Comparison of ENCODE assay signal across 10 cellular contexts in genomic region chr10:71396714-71397339, GRCh38. TPM values are rescaled to one million over a fixed set of nuclear protein-coding genes. Genes with fewer than 3 reads are reported as not detected.
DNase-seq lines count a peak whose midpoint lies in the region; ATAC-seq and TF ChIP-seq lines count a peak whose summit lies in the region.
"Had no signal": no experiment of that assay in that cellular context is flagged by ENCODE, and none has a peak within 500 bp of the region (broad histone marks: within the 10 kb centered on the region; RNA-seq: fewer than 3 reads in every experiment).

Gene CDH23, plus strand, starts transcription at chr10:71396920. Its CDS starts 42,912 bp downstream, at chr10:71439832.

- H3K4me2 ChIP-seq in hepatocyte, result peak within 1 kb of the TSS; percentile 98
- peak within 1 kb of the TSS; percentile 56 for H3K4me2 ChIP-seq in skeletal muscle satellite cell (ENCODE audit: low read length)

- H3K4me1 ChIP-seq in hepatocyte (ENCODE audit: insufficient read depth) (peaks cover 8% of the 10 kb centered on the region), skeletal muscle satellite cell (ENCODE audit: control insufficient read depth, insufficient read depth, low read length) (peaks cover 4% of the 10 kb centered on the region)

- H3K27me3 ChIP-seq in hepatocyte (peaks cover 45% of the 10 kb centered on the region), skeletal muscle satellite cell (ENCODE audit: control insufficient read depth, insufficient read depth, low read length) (peaks cover 90% of the 10 kb centered on the region)

- peak within 1 kb of the TSS; percentile 42 for H3K4me3 ChIP-seq in hepatocyte
- no peak within 1 kb of the TSS for H3K4me3 ChIP-seq in skeletal muscle satellite cell (ENCODE audit: low read length)

- H2AFZ ChIP-seq in hepatocyte, result peak within 1 kb of the TSS; percentile 56

- TF ChIP-seq CTCF in hepatocyte (IDR thresholded peaks at IDR 0.05; ENCODE audit: poor library complexity), result no peak

- H3K79me2 ChIP-seq in hepatocyte, result no peaks in the 10 kb centered on the region

- no peaks in the 10 kb centered on the region for H4K20me1 ChIP-seq in hepatocyte (ENCODE audit: insufficient read depth, poor library complexity, severe bottlenecking)

- no peak for ATAC-seq in GM19395 (IDR thresholded peaks at IDR 0.05; ENCODE audit: unreplicated experiment)

- no peak within 1 kb of the TSS for H3K27ac ChIP-seq in hepatocyte
- H3K27ac ChIP-seq: VCaP had no signal

- H3K9me2 ChIP-seq in hepatocyte (replicated peaks; ENCODE audit: insufficient read depth), result no peaks in the 10 kb centered on the region

- WGBS in hepatocyte (ENCODE audit: low lambda C conversion rate, missing lambda C conversion rate), result under 1% methylated on average over 45 of the region's 97 CpGs

- peak; percentile 26 for DNase-seq in activated T-cell treated with anti-CD3 and anti-CD28 coated beads, Interleukin-2, amount 50 U/mL, for 1 hour
- DNase-seq in activated T-cell treated with anti-CD3 and anti-CD28 coated beads for 4 hours, result no peak
- DNase-seq in activated CD4-positive, alpha-beta T cell treated with anti-CD3 and anti-CD28 coated beads, Interleukin-2, amount 50 U/mL, for 48 hours, result peak; percentile 23 to 35
- peak; percentile 50 for DNase-seq in hepatocyte (ENCODE audit: low spot score)
- no peak for DNase-seq in activated effector memory CD4-positive, alpha-beta T cell treated with anti-CD3 and anti-CD28 coated beads, Interleukin-2, amount 50 U/mL, for 16 hours
- DNase-seq in activated CD4-positive, CD25-positive, alpha-beta regulatory T cell (lab: John Stamatoyannopoulos, UW), result no peak

- H3K36me3 ChIP-seq in hepatocyte (replicated peaks; ENCODE audit: insufficient read depth, low read depth) (no peaks in the 10 kb centered on the region), skeletal muscle satellite cell (ENCODE audit: insufficient read depth, low read length) (no peaks in the 10 kb centered on the region)

- no peaks in the 10 kb centered on the region for H3K9me3 ChIP-seq in hepatocyte (ENCODE audit: low read depth)
- no peaks in the 10 kb centered on the region for H3K9me3 ChIP-seq in skeletal muscle satellite cell (replicated peaks; ENCODE audit: low read length)

- H3K9ac ChIP-seq in skeletal muscle satellite cell (ENCODE audit: low read depth, low read length), result no peak within 1 kb of the TSS

RNA-seq across cellular contexts. Expression of gene CDH23, which starts in this region (rescaled TPM):
- total RNA-seq in hepatocyte, result 0.30 and 0.56 TPM in 2 replicates
- 0.66 and 1.5 TPM in 2 replicates for polyA plus RNA-seq in hepatocyte
- 0.22 and 0.25 TPM in 2 replicates for total RNA-seq in skeletal muscle satellite cell (2012; rRNA removed)
- total RNA-seq: renal cortical epithelial cell had no signal

Comparison
In these comparisons a context has a peak if more than half of its experiments do, and no peak if none do; other contexts are left out.
1. DNase-seq: peak in activated T-cell treated with anti-CD3 and anti-CD28 coated beads, Interleukin-2, amount 50 U/mL, for 1 hour (single experiment), activated CD4-positive, alpha-beta T cell treated with anti-CD3 and anti-CD28 coated beads, Interleukin-2, amount 50 U/mL, for 48 hours (2 of 2) and hepatocyte (single experiment); none in activated T-cell treated with anti-CD3 and anti-CD28 coated beads for 4 hours (single experiment), activated effector memory CD4-positive, alpha-beta T cell treated with anti-CD3 and anti-CD28 coated beads, Interleukin-2, amount 50 U/mL, for 16 hours (single experiment) and activated CD4-positive, CD25-positive, alpha-beta regulatory T cell (0 of 4).